ENCODE assay signal across 10 cellular contexts in the genomic region with DNA sequence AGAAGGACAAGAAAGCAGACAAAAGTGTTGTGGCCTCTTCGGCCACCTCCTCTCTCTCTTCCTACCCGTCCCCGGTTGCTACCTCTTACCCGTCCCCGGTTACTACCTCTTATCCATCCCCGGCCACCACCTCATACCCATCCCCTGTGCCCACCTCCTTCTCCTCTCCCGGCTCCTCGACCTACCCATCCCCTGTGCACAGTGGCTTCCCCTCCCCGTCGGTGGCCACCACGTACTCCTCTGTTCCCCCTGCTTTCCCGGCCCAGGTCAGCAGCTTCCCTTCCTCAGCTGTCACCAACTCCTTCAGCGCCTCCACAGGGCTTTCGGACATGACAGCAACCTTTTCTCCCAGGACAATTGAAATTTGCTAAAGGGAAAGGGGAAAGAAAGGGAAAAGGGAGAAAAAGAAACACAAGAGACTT. TPM values are rescaled to one million over a fixed set of nuclear protein-coding genes. Genes with fewer than 3 reads are reported as not detected.
A peak's percentile ranks its signal among the peaks of the same experiment; 100 is the strongest.
DNase-seq lines count a peak whose midpoint lies in the region; ATAC-seq and TF ChIP-seq lines count a peak whose summit lies in the region.
"Had no signal": no experiment of that assay in that cellular context is flagged by ENCODE, and none has a peak within 500 bp of the region (broad histone marks: within the 10 kb centered on the region; RNA-seq: fewer than 3 reads in every experiment).

No MANE protein-coding gene starts in this region.

- ATAC-seq in GM21717 (IDR thresholded peaks at IDR 0.05; ENCODE audit: unreplicated experiment) = no peak

- peaks cover 11% of the 10 kb centered on the region for H3K79me2 ChIP-seq in neural progenitor cell (ENCODE audit: low read depth)

- no peak overlapping the region for H3K4me3 ChIP-seq in BLaER1
- H3K4me3 ChIP-seq in MG63 = peak overlapping the region; percentile 95; the same call in 1 of the 2 replicates
- H3K4me3 ChIP-seq in ectodermal cell (ENCODE audit: insufficient read depth, low read depth, low read length) = peak overlapping the region; percentile 80
- H3K4me3 ChIP-seq in neural progenitor cell = peak overlapping the region; percentile 90
- H3K4me3 ChIP-seq: SK-N-MC had no signal

- H3K27me3 ChIP-seq in BLaER1 (peaks cover 21% of the 10 kb centered on the region), MG63 (no peaks in the 10 kb centered on the region), ectodermal cell (ENCODE audit: control insufficient read depth, insufficient read depth, low read length, poor library complexity, severe bottlenecking) (peaks cover 31% of the 10 kb centered on the region), neural progenitor cell (peaks cover 32% of the 10 kb centered on the region)

- H3K27ac ChIP-seq in BLaER1 = no peak overlapping the region
- no peak overlapping the region for H3K27ac ChIP-seq in ectodermal cell (ENCODE audit: insufficient read depth, low read depth, low read length, poor library complexity, severe bottlenecking)
- H3K27ac ChIP-seq in neural progenitor cell = no peak overlapping the region
- H3K27ac ChIP-seq: SK-N-MC had no signal

- peaks cover 34% of the 10 kb centered on the region for H3F3A ChIP-seq in neural progenitor cell (ENCODE audit: low read depth)

- H3K9me3 Mint-ChIP-seq in neural progenitor cell = peaks cover 8% of the 10 kb centered on the region

- H3K27me3 Mint-ChIP-seq in neural progenitor cell (ENCODE audit: insufficient read depth, low read depth) = peaks cover 27% of the 10 kb centered on the region

- WGBS in ectodermal cell, 2 experiments = 81 to 86% methylated on average over 14 of the region's 14 CpGs

- H3K9ac ChIP-seq in BLaER1 (no peak overlapping the region), neural progenitor cell (no peak overlapping the region)

- DNase-seq in MG63 = peak; percentile 14
- no peak for DNase-seq in neural progenitor cell (ENCODE audit: low spot score)
- DNase-seq in central memory CD4-positive, alpha-beta T cell = no peak
- DNase-seq in NCI-H526 (lab: John Stamatoyannopoulos, UW) = no peak
- no peak for DNase-seq in dedifferentiated amniotic fluid mesenchymal stem cell (ENCODE audit: extremely low spot score)
- DNase-seq: effector CD4-positive, alpha-beta T cell had no signal

- no peak overlapping the region for H2AFZ ChIP-seq in neural progenitor cell (replicated peaks)

- H3K27ac Mint-ChIP-seq in neural progenitor cell = peak overlapping the region; percentile 78

- peak overlapping the region; percentile 91 for H3K4me3 Mint-ChIP-seq in neural progenitor cell

- H3K36me3 ChIP-seq in BLaER1 = peaks cover 17% of the 10 kb centered on the region; the same call in 1 of the 2 replicates
- peaks cover 26% of the 10 kb centered on the region for H3K36me3 ChIP-seq in MG63
- H3K36me3 ChIP-seq in ectodermal cell (ENCODE audit: control insufficient read depth, insufficient read depth, low read length) = peaks cover 11% of the 10 kb centered on the region
- no peaks in the 10 kb centered on the region for H3K36me3 ChIP-seq in neural progenitor cell

- H3K4me1 ChIP-seq in BLaER1 = peaks cover 28% of the 10 kb centered on the region
- H3K4me1 ChIP-seq in ectodermal cell (ENCODE audit: control insufficient read depth, insufficient read depth, low read length) = peaks cover 7% of the 10 kb centered on the region
- peaks cover 9% of the 10 kb centered on the region for H3K4me1 ChIP-seq in neural progenitor cell

- H3K4me2 ChIP-seq in BLaER1 (peak overlapping the region; percentile 98; the same call in 1 of the 2 replicates), neural progenitor cell (peak overlapping the region; percentile 92)

- H3K9me3 ChIP-seq in BLaER1 (no peaks in the 10 kb centered on the region), MG63 (no peaks in the 10 kb centered on the region; the same call in 1 of the 2 replicates), ectodermal cell (ENCODE audit: control insufficient read depth, low read length) (no peaks in the 10 kb centered on the region), neural progenitor cell (ENCODE audit: low read depth) (no peaks in the 10 kb centered on the region)

- H4K20me1 ChIP-seq in BLaER1 (peaks cover 37% of the 10 kb centered on the region), neural progenitor cell (ENCODE audit: low read depth) (peaks cover 30% of the 10 kb centered on the region)

- TF ChIP-seq CTCF in neural progenitor cell (IDR thresholded peaks at IDR 0.05) = no peak

- H3K4me1 Mint-ChIP-seq in neural progenitor cell = peaks cover 29% of the 10 kb centered on the region

- peaks cover 22% of the 10 kb centered on the region for H3K36me3 Mint-ChIP-seq in neural progenitor cell

RNA-seq across cellular contexts. Expression of a gene that starts 2.4 kb away (rescaled TPM):
- total RNA-seq in MG63 (2014; rRNA removed; shearing (Covaris generic); ENCODE audit: low replicate concordance) = 1.2 TPM in 1 of 2 replicates, not detected in the other
- polyA plus RNA-seq in ectodermal cell (2013, experiment 1 of 4) = 123 TPM
- polyA plus RNA-seq in ectodermal cell (2013, experiment 2 of 4) = 99.3 TPM
- 62.4 TPM for polyA plus RNA-seq in ectodermal cell (2013, experiment 3 of 4)
- polyA plus RNA-seq in ectodermal cell (2013, experiment 4 of 4) = 48.8 TPM
- 25.1 and 31.3 TPM in 2 replicates for total RNA-seq in neural progenitor cell (ENCODE audit: low replicate concordance)

RNA-seq across cellular contexts. Expression of a gene that starts 28.9 kb away (rescaled TPM):
- 1.4 and 1.8 TPM in 2 replicates for total RNA-seq in MG63 (2014; rRNA removed; shearing (Covaris generic); ENCODE audit: low replicate concordance)
- 82.5 TPM for polyA plus RNA-seq in ectodermal cell (2013, experiment 1 of 4)
- 87.1 TPM for polyA plus RNA-seq in ectodermal cell (2013, experiment 2 of 4)
- 72.6 TPM for polyA plus RNA-seq in ectodermal cell (2013, experiment 3 of 4)
- polyA plus RNA-seq in ectodermal cell (2013, experiment 4 of 4) = 70.1 TPM
- total RNA-seq in neural progenitor cell (ENCODE audit: low replicate concordance) = 17.4 and 56.3 TPM in 2 replicates

Comparison
In these comparisons a context has a peak if more than half of its experiments do, and no peak if none do; other contexts are left out.
1. RNA of a gene that starts 2.4 kb away (total RNA-seq): 25.1 to 31.3 TPM in neural progenitor cell; 1.2 TPM in MG63; every median in the first group is over 10 times any median in the second.